Comparison of ENCODE assay signal across 10 cellular contexts in the genomic region with DNA sequence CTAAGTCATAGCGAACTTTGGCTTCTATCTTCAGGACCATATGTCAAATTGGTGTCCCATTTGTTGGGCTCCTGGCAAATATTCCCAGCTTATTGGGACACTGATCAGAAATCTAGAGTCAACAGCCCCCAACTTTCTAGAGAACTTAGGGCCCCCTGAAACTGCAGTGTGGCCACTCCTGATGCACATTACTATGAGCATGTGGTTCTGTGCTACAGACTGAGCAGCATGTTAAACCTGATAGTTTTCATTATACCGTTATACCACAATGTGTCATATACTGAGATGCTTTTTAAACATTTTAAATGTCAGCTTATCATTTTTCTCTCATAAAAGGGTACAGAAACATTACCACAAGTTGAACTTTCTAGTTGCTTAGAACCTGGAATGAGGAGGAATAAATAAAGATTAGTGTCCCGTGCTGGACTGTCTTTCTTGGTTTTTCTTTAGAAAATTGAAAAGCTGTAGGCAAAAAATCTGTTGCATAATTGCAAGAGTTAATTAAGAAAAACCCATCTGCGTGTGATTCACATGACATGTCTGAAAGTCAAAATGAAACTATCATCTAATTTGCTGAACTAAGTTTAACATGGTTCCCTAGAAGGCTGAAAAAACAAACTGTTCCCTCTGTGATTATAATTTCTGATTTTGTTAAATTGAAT. TPM values are rescaled to one million over a fixed set of nuclear protein-coding genes. Genes with fewer than 3 reads are reported as not detected.
DNase-seq lines count a peak whose midpoint lies in the region; ATAC-seq and TF ChIP-seq lines count a peak whose summit lies in the region.
"Had no signal": no experiment of that assay in that cellular context is flagged by ENCODE, and none has a peak within 500 bp of the region (broad histone marks: within the 10 kb centered on the region; RNA-seq: fewer than 3 reads in every experiment).

No MANE protein-coding gene starts in this region.

- peak; percentile 28 for ATAC-seq in GM18907 (IDR thresholded peaks at IDR 0.05; ENCODE audit: unreplicated experiment)
- peak; percentile 32 for ATAC-seq in HG02623 (IDR thresholded peaks at IDR 0.05; ENCODE audit: unreplicated experiment)
- ATAC-seq in natural killer cell treated with Interleukin-12 subunit alpha and Interleukin-12 subunit beta and Interleukin-15 and Interleukin-18, amount 100 ng/mL, for 72 hours = peak; percentile 75 to 83
- ATAC-seq in GM21515 (IDR thresholded peaks at IDR 0.05; ENCODE audit: unreplicated experiment) = no peak

- DNase-seq in MV-4-11 (lab: John Stamatoyannopoulos, UW) = peak; percentile 75
- DNase-seq in natural killer cell treated with Interleukin-12 subunit alpha and Interleukin-12 subunit beta and Interleukin-15 and Interleukin-18, amount 100 ng/mL, for 72 hours (ENCODE audit: low spot score) = no peak
- DNase-seq in NCI-H1105 treated with DMSO at 0.1 percent for 48 hours (lab: John Stamatoyannopoulos, UW) = no peak
- no peak for DNase-seq in coronary artery (ENCODE audit: low spot score)
- DNase-seq: NCI-H187 treated with DMSO at 0.1 percent for 48 hours, SHP77 treated with DMSO at 0.1 percent for 48 hours had no signal

- H3K27me3 Mint-ChIP-seq in natural killer cell treated with Interleukin-12 subunit alpha and Interleukin-12 subunit beta and Interleukin-15 and Interleukin-18, amount 100 ng/mL, for 72 hours = no peaks in the 10 kb centered on the region

- H3K4me3 ChIP-seq in coronary artery = no peak overlapping the region

- H3K27ac ChIP-seq in coronary artery = no peak overlapping the region
- H3K27ac ChIP-seq: neutrophil had no signal

- H3K9me3 Mint-ChIP-seq in natural killer cell treated with Interleukin-12 subunit alpha and Interleukin-12 subunit beta and Interleukin-15 and Interleukin-18, amount 100 ng/mL, for 72 hours = no peaks in the 10 kb centered on the region

- H3K36me3 Mint-ChIP-seq in natural killer cell treated with Interleukin-12 subunit alpha and Interleukin-12 subunit beta and Interleukin-15 and Interleukin-18, amount 100 ng/mL, for 72 hours = peaks cover 4% of the 10 kb centered on the region

- TF ChIP-seq CTCF in coronary artery (IDR thresholded peaks at IDR 0.05) = no peak

- H3K4me3 Mint-ChIP-seq in natural killer cell treated with Interleukin-12 subunit alpha and Interleukin-12 subunit beta and Interleukin-15 and Interleukin-18, amount 100 ng/mL, for 72 hours = peak overlapping the region; percentile 81

- H3K4me1 Mint-ChIP-seq in natural killer cell treated with Interleukin-12 subunit alpha and Interleukin-12 subunit beta and Interleukin-15 and Interleukin-18, amount 100 ng/mL, for 72 hours (ENCODE audit: low read depth in 2 of 2) = peaks cover 31 to 43% of the 10 kb centered on the region in 2 donors

- H3K27ac Mint-ChIP-seq in natural killer cell treated with Interleukin-12 subunit alpha and Interleukin-12 subunit beta and Interleukin-15 and Interleukin-18, amount 100 ng/mL, for 72 hours = peak overlapping the region; percentile 61 to 86

RNA-seq across cellular contexts. Expression of a gene that starts 16.4 kb away (rescaled TPM):
- 100 to 1,000 TPM; 213 to 381 TPM for total RNA-seq in natural killer cell treated with Interleukin-12 subunit alpha and Interleukin-12 subunit beta and Interleukin-15 and Interleukin-18, amount 100 ng/mL, for 72 hours
